In the genomic region with DNA sequence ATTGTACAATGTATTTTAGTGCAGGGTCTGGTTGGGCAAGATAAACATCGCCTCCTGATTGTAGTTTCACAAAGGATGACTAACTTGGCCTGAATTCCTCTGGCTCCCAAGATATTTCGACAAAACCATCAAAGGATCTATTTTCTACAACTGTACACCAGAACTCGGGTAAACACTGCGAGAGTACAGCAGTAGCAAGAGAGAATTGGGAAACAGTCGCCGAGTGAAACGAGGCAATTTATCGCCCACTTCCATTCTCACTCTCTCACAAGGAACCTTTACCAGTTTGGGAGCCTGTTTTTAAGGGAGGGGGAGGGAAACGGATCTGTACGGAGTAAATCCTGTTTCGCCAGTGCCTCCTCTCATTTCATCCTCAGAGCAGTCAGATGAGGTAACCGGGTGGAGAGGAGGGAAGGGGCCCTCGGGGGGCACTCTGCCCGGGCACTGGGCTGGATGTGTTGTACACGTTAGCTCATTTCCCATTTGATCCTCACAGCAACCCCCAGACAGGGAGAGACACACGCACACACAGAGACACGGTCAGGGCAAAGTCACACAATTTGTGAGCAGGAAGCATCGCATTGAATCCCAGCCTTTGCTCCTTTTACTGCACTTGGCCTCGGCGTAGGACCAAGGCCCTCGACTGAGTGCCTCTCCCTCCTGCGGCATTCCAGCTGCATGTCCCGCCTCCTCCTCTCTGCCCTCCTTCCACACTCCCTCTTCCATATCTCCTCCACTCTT, we compare ENCODE assay signal across 8 cellular contexts.
DNase-seq lines count a peak whose midpoint lies in the region; ATAC-seq and TF ChIP-seq lines count a peak whose summit lies in the region.

No MANE protein-coding gene starts in this region.

- H3K9me3 ChIP-seq in heart left ventricle (no peaks in the 10 kb centered on the region), ascending aorta (no peaks in the 10 kb centered on the region)

- H3K36me3 ChIP-seq in heart left ventricle, result no peaks in the 10 kb centered on the region
- no peaks in the 10 kb centered on the region for H3K36me3 ChIP-seq in ascending aorta

- H3K4me1 Mint-ChIP-seq in activated CD8-positive, alpha-beta T cell treated with anti-CD3 and anti-CD28 coated beads for 36 hours (ENCODE audit: low read depth), result peaks cover 17% of the 10 kb centered on the region

- no peak overlapping the region for H3K4me3 Mint-ChIP-seq in activated CD8-positive, alpha-beta T cell treated with anti-CD3 and anti-CD28 coated beads for 36 hours

- H3K4me1 ChIP-seq in heart left ventricle (peaks cover 0 to 32% (median 14%) of the 10 kb centered on the region in 12 donors), ascending aorta (peaks cover 0 to 10% of the 10 kb centered on the region in 2 donors)

- CTCF ChIA-PET in activated CD8-positive, alpha-beta T cell treated with anti-CD3 and anti-CD28 coated beads for 36 hours (lab: Charles Lee), result no interaction called here

- no peaks in the 10 kb centered on the region for H3K9me3 Mint-ChIP-seq in activated CD8-positive, alpha-beta T cell treated with anti-CD3 and anti-CD28 coated beads for 36 hours

- intact Hi-C loops in activated CD8-positive, alpha-beta T cell treated with anti-CD3 and anti-CD28 coated beads for 36 hours (cut with micrococcal nuclease), result loop anchor here (1.0 kb wide), 1 partner anchor 95 kb away; no protein-coding TSS in a partner anchor
- intact Hi-C loops in heart left ventricle (cut with DNase I) (no loop called here), ascending aorta (cut with DNase I) (no loop called here)

- DNase-seq in HS-27A (ENCODE audit: low read depth) (peak; percentile 92), heart left ventricle (no peak), skeletal muscle cell (ENCODE audit: low read depth) (peak; percentile 93), GM20000 (ENCODE audit: low spot score) (no peak), ascending aorta (ENCODE audit: low spot score in 2 of 2) (no peak)
- DNase-seq in activated CD8-positive, alpha-beta T cell treated with anti-CD3 and anti-CD28 coated beads for 36 hours, result no peak
- DNase-seq in stimulated activated CD4-positive, alpha-beta T cell treated with anti-CD3 and anti-CD28 coated beads, Interleukin-4, amount 100 ng/mL, for 1 hour, result no peak

- H3K27me3 Mint-ChIP-seq in activated CD8-positive, alpha-beta T cell treated with anti-CD3 and anti-CD28 coated beads for 36 hours, result no peaks in the 10 kb centered on the region

- no peaks in the 10 kb centered on the region for H3K27me3 ChIP-seq in heart left ventricle
- no peaks in the 10 kb centered on the region for H3K27me3 ChIP-seq in ascending aorta

- ATAC-seq in activated CD8-positive, alpha-beta T cell treated with anti-CD3 and anti-CD28 coated beads for 36 hours, result no peak
- peak in 1 of 4 donors; percentile 22 for ATAC-seq in heart left ventricle
- no peak for ATAC-seq in HG02610 (IDR thresholded peaks at IDR 0.05; ENCODE audit: unreplicated experiment)

- no peaks in the 10 kb centered on the region for H3K36me3 Mint-ChIP-seq in activated CD8-positive, alpha-beta T cell treated with anti-CD3 and anti-CD28 coated beads for 36 hours (ENCODE audit: low read depth)

- WGBS in heart left ventricle, 4 donors, result 64 to 70% (median 69%) methylated on average over 23 of the region's 23 CpGs

- TF ChIP-seq POLR2A in heart left ventricle (IDR thresholded peaks at IDR 0.05), result no peak

- H3K4me3 ChIP-seq in heart left ventricle, result peak overlapping the region in 7 of 12 donors; percentile 8 to 38 (median 31)
- H3K4me3 ChIP-seq in skeletal muscle cell (ENCODE audit: low read depth, low read length), result peak overlapping the region; percentile 2
- H3K4me3 ChIP-seq in ascending aorta, result peak overlapping the region in 1 of 2 donors; percentile 33

- no peak for TF ChIP-seq CTCF in activated CD8-positive, alpha-beta T cell treated with anti-CD3 and anti-CD28 coated beads for 36 hours (IDR thresholded peaks at IDR 0.05)
- TF ChIP-seq CTCF in heart left ventricle (IDR thresholded peaks at IDR 0.05) (no peak), GM20000 (IDR thresholded peaks at IDR 0.05; ENCODE audit: extremely low read depth, missing control alignments) (no peak), ascending aorta (IDR thresholded peaks at IDR 0.05) (no peak)

- H3K27ac ChIP-seq in heart left ventricle (peak overlapping the region in 3 of 12 donors; percentile 12 to 34 (median 29)), ascending aorta (no peak overlapping the region)

- H3K27ac Mint-ChIP-seq in activated CD8-positive, alpha-beta T cell treated with anti-CD3 and anti-CD28 coated beads for 36 hours, result peak overlapping the region; percentile 77

- POLR2A ChIA-PET in activated CD8-positive, alpha-beta T cell treated with anti-CD3 and anti-CD28 coated beads for 36 hours (lab: Charles Lee), result no interaction called here

Comparison
In these comparisons a context has a peak if more than half of its experiments do, and no peak if none do; other contexts are left out.
1. DNase-seq: peak in HS-27A (single experiment) and skeletal muscle cell (single experiment); none in activated CD8-positive, alpha-beta T cell treated with anti-CD3 and anti-CD28 coated beads for 36 hours (single experiment), heart left ventricle (0 of 5), GM20000 (single experiment), stimulated activated CD4-positive, alpha-beta T cell treated with anti-CD3 and anti-CD28 coated beads, Interleukin-4, amount 100 ng/mL, for 1 hour (single experiment) and ascending aorta (0 of 2).